Comparison of ENCODE assay signal across 9 cellular contexts in the genomic region with DNA sequence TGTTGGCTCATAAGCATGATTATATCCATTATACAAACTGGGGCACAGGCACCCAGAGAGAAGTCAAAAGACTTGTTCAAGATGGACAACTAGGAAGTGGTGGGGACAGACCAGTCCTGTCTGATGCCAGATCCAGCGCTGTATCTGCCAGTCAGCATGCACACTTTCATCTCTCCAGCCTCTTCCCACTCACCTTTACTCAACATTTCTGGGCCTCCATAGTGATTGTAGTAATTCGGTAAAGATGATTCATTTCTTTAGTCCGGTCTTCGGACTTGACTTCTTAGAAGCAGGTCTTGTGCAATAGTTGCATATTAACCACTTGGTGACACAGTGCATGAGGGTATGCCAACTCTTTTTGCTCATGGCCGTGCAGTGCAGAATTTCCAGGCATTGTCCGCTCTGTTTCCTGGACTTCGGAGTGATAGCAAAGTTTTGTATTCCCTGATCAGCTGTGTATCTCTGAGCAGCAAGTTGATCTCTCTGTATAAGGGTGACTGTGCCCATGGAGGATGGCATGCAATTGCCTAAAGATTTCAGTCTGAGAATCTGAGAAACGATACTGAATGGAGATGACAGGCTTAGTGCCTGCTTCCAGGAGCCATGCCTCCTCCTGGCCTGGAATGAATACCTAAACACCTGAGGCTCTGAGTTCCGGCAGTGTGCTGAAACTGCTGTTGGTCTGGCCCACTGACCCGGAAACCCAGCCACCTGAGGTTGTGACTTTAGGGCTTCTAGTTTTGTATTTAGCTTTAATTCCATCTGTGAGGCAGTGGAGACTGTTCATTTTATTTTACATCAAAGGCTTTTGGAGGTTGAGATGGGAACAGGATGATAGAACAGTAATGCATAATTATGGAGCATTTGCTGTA. TPM values are rescaled to one million over a fixed set of nuclear protein-coding genes. Genes with fewer than 3 reads are reported as not detected.
DNase-seq lines count a peak whose midpoint lies in the region; ATAC-seq, FAIRE-seq and TF ChIP-seq lines count a peak whose summit lies in the region.
"Had no signal": no experiment of that assay in that cellular context is flagged by ENCODE, and none has a peak within 500 bp of the region (broad histone marks: within the 10 kb centered on the region; RNA-seq: fewer than 3 reads in every experiment).

No MANE protein-coding gene starts in this region.

- H3K4me3 Mint-ChIP-seq in H9 = no peak overlapping the region
- H3K4me3 Mint-ChIP-seq in stimulated activated naive B cell treated with anti-CD40 and anti-IgM and Interleukin-4, amounts not matched to agents 10 μg/mL and 1 μg/mL and 100 μg/mL, for 72 hours = peak overlapping the region; percentile 34 to 67

- no peak overlapping the region for H3T11ph ChIP-seq in H9 (ENCODE audit: low read length)

- no peak overlapping the region for H2BK120ac ChIP-seq in H9 (ENCODE audit: low read depth, low read length, poor library complexity, severe bottlenecking)

- intact Hi-C loops in PC-9 (cut with micrococcal nuclease; ENCODE audit: unreplicated experiment) = loop anchor here (10.0 kb wide), 1 partner anchor 159 kb away; no protein-coding TSS in a partner anchor
- intact Hi-C loops in esophagus squamous epithelium (cut with DNase I) = no loop called here

- WGBS in H9 (ENCODE audit: extremely low coverage, insufficient read length, low lambda C conversion rate) = no CpG with 5 or more reads among the region's 10 CpGs
- 30 to 35% methylated on average over 9 to 10 of the region's 10 CpGs for WGBS in esophagus squamous epithelium, 2 donors

- no peak for FAIRE-seq in D721Med (lab: Jason Lieb, UNC)
- FAIRE-seq: islet of Langerhans had no signal

- H4K91ac ChIP-seq in H9 (ENCODE audit: insufficient read length, low read depth, low read length) = no peak overlapping the region

- no peaks in the 10 kb centered on the region for H3K9me2 ChIP-seq in PC-9 (ENCODE audit: insufficient read depth)

- H3K9me3 Mint-ChIP-seq in H9 = no peaks in the 10 kb centered on the region
- H3K9me3 Mint-ChIP-seq in stimulated activated naive B cell treated with anti-CD40 and anti-IgM and Interleukin-4, amounts not matched to agents 10 μg/mL and 1 μg/mL and 100 μg/mL, for 72 hours = no peaks in the 10 kb centered on the region

- POLR2A ChIA-PET in PC-9 (lab: Charles Lee; ENCODE audit: unreplicated experiment) = interaction anchor here (0.6 kb wide), 1 partner anchor 43 kb away, joined by 14 read pairs; no protein-coding TSS in a partner anchor

- no peak overlapping the region for H3K18ac ChIP-seq in H9 (ENCODE audit: insufficient read length, low read depth, low read length)

- in situ Hi-C loops in Caki2 (cut with HindIII; ENCODE audit: low pct_unique_long_range_greater_than_20kb, low sequenced_read_pairs) = no loop called here

- no peak overlapping the region for H4K8ac ChIP-seq in H9 (replicated peaks; ENCODE audit: insufficient read length, low read depth, low read length)

- H4K5ac ChIP-seq in H9 (ENCODE audit: insufficient read length, low read depth, low read length) = no peak overlapping the region

- peak overlapping the region; percentile 57 to 87 (median 72); a peak in 4 of 7 replicates for H3K27ac Mint-ChIP-seq in H9
- peak overlapping the region; percentile 94 for H3K27ac Mint-ChIP-seq in stimulated activated naive B cell treated with anti-CD40 and anti-IgM and Interleukin-4, amounts not matched to agents 10 μg/mL and 1 μg/mL and 100 μg/mL, for 72 hours

- H3K27me3 ChIP-seq in H9 (ENCODE audit: insufficient read depth, low read length) = no peaks in the 10 kb centered on the region
- no peaks in the 10 kb centered on the region for H3K27me3 ChIP-seq in PC-9 (ENCODE audit: insufficient read depth, low read depth)
- H3K27me3 ChIP-seq in esophagus squamous epithelium = no peaks in the 10 kb centered on the region

- H3K4me3 ChIP-seq in PC-9 (peak overlapping the region; percentile 45), esophagus squamous epithelium (no peak overlapping the region)

- H2BK12ac ChIP-seq in H9 (ENCODE audit: insufficient read length, low read depth, low read length) = no peak overlapping the region

- H4K20me1 ChIP-seq in H9 (ENCODE audit: control insufficient read depth, insufficient read depth, insufficient read length) (no peaks in the 10 kb centered on the region), PC-9 (ENCODE audit: insufficient read depth) (no peaks in the 10 kb centered on the region; the same call in 1 of the 2 replicates)

- H3K36me3 ChIP-seq in PC-9 (ENCODE audit: low read depth) = no peaks in the 10 kb centered on the region
- no peaks in the 10 kb centered on the region for H3K36me3 ChIP-seq in esophagus squamous epithelium

- H2BK5ac ChIP-seq in H9 (ENCODE audit: insufficient read length, low read length) = no peak overlapping the region

- H2AK5ac ChIP-seq in H9 (ENCODE audit: insufficient read length, low read length) = no peak overlapping the region

- peaks cover 64 to 73% of the 10 kb centered on the region in 2 experiments for H3K4me1 Mint-ChIP-seq in H9
- peaks cover 76 to 97% of the 10 kb centered on the region in 2 donors for H3K4me1 Mint-ChIP-seq in stimulated activated naive B cell treated with anti-CD40 and anti-IgM and Interleukin-4, amounts not matched to agents 10 μg/mL and 1 μg/mL and 100 μg/mL, for 72 hours

- peak; percentile 85 for DNase-seq in Caki2 (ENCODE audit: low read depth)
- DNase-seq in H9 = no peak
- DNase-seq in PC-9 = peak in 1 of 2 experiments; percentile 96
- no peak for DNase-seq in esophagus squamous epithelium (lab: John Stamatoyannopoulos, UW)
- DNase-seq in stimulated activated naive B cell treated with anti-CD40 and anti-IgM and Interleukin-4, amounts not matched to agents 10 μg/mL and 1 μg/mL and 100 μg/mL, for 72 hours = no peak
- no peak for DNase-seq in D721Med (ENCODE audit: insufficient read length, low spot score)
- no peak for DNase-seq in NCI-H774 (lab: John Stamatoyannopoulos, UW)
- no peak for DNase-seq in NCI-H748 (lab: John Stamatoyannopoulos, UW; ENCODE audit: unreplicated experiment)

- no peak overlapping the region for H3K14ac ChIP-seq in H9 (ENCODE audit: insufficient read depth, low read length)

- peak; percentile 6 to 7 for ATAC-seq in stimulated activated naive B cell treated with anti-CD40 and anti-IgM and Interleukin-4, amounts not matched to agents 10 μg/mL and 1 μg/mL and 100 μg/mL, for 72 hours (replicated peaks)

- H3K36me3 Mint-ChIP-seq in H9 (ENCODE audit: insufficient read depth in 1 of 3, low read depth in 3 of 3) = no peaks in the 10 kb centered on the region; a peak in 2 of 7 replicates
- peaks cover 15 to 25% of the 10 kb centered on the region in 2 donors for H3K36me3 Mint-ChIP-seq in stimulated activated naive B cell treated with anti-CD40 and anti-IgM and Interleukin-4, amounts not matched to agents 10 μg/mL and 1 μg/mL and 100 μg/mL, for 72 hours

- no peaks in the 10 kb centered on the region; the same call in none of the 2 replicates for H3K27me3 Mint-ChIP-seq in H9 (ENCODE audit: low read depth)
- no peaks in the 10 kb centered on the region for H3K27me3 Mint-ChIP-seq in stimulated activated naive B cell treated with anti-CD40 and anti-IgM and Interleukin-4, amounts not matched to agents 10 μg/mL and 1 μg/mL and 100 μg/mL, for 72 hours

- TF ChIP-seq CTCF in H9 (conservative IDR thresholded peaks at IDR 0.05) = no peak
- no peak for TF ChIP-seq CTCF in PC-9 (conservative IDR thresholded peaks at IDR 0.05)
- TF ChIP-seq CTCF in esophagus squamous epithelium (IDR thresholded peaks at IDR 0.05) = no peak
- TF ChIP-seq CTCF in D721Med (IDR thresholded peaks at IDR 0.05; ENCODE audit: insufficient read depth, missing control alignments) = no peak

- H3K79me2 ChIP-seq in H9 (ENCODE audit: insufficient read depth, low read length) = peaks cover 14% of the 10 kb centered on the region; the same call in 1 of the 2 replicates
- H3K79me2 ChIP-seq in PC-9 (ENCODE audit: low read depth) = peaks cover 67% of the 10 kb centered on the region

- H2AFZ ChIP-seq in H9 (ENCODE audit: low read length) = no peak overlapping the region
- H2AFZ ChIP-seq in PC-9 = no peak overlapping the region

- no peak overlapping the region for H2BK20ac ChIP-seq in H9 (ENCODE audit: low read depth, low read length, poor library complexity, severe bottlenecking)

- H3K23me2 ChIP-seq in H9 (ENCODE audit: insufficient read length, low read depth, low read length, poor library complexity, severe bottlenecking) = no peaks in the 10 kb centered on the region

- no peak overlapping the region for H3K9ac ChIP-seq in H9 (ENCODE audit: extremely low read depth, insufficient read length, low read length)

- H3K9me3 ChIP-seq in H9 (ENCODE audit: control insufficient read depth, low read depth, low read length) = no peaks in the 10 kb centered on the region
- no peaks in the 10 kb centered on the region for H3K9me3 ChIP-seq in PC-9 (ENCODE audit: insufficient read depth, low read depth)
- no peaks in the 10 kb centered on the region for H3K9me3 ChIP-seq in esophagus squamous epithelium

- no peak overlapping the region for H3K4ac ChIP-seq in H9 (ENCODE audit: low read depth, low read length)

- H3K79me1 ChIP-seq in H9 (ENCODE audit: insufficient read depth, low read depth, low read length, poor library complexity, severe bottlenecking) = no peaks in the 10 kb centered on the region

- BruUV-seq in PC-9 (replicated peaks; lab: Mats Ljungman, UMichigan) = no TSS peak

- H3K56ac ChIP-seq in H9 (ENCODE audit: insufficient read length, low read depth, low read length) = no peak overlapping the region

- H3K4me2 ChIP-seq in H9 (ENCODE audit: insufficient read depth, insufficient read length, low read length) (no peak overlapping the region), PC-9 (peak overlapping the region; percentile 87)

- TF ChIP-seq POLR2A in esophagus squamous epithelium (IDR thresholded peaks at IDR 0.05) = no peak

- H3K27ac ChIP-seq in H9 (ENCODE audit: insufficient read length, low read depth, low read length) (no peak overlapping the region), PC-9 (peak overlapping the region; percentile 98), esophagus squamous epithelium (peak overlapping the region; percentile 67 to 90 (median 75))

- no peak overlapping the region for H2BK15ac ChIP-seq in H9 (ENCODE audit: low read depth, low read length)

- H3F3A ChIP-seq in PC-9 (ENCODE audit: insufficient read depth, low read depth) = peaks cover 36% of the 10 kb centered on the region

- CTCF ChIA-PET in PC-9 (lab: Charles Lee) = interaction anchor here (1.0 kb wide), 1 partner anchor 15 kb away, joined by 3 read pairs; no protein-coding TSS in a partner anchor

- H3K4me1 ChIP-seq in H9 (ENCODE audit: insufficient read depth, low read length) (peaks cover 24% of the 10 kb centered on the region), PC-9 (replicated peaks; ENCODE audit: insufficient read depth) (peaks cover 58% of the 10 kb centered on the region), esophagus squamous epithelium (peaks cover 38 to 77% (median 47%) of the 10 kb centered on the region in 3 donors)

- no peak overlapping the region for H3K23ac ChIP-seq in H9 (ENCODE audit: insufficient read length, low read depth, low read length)

RNA-seq across cellular contexts. Expression of a gene that starts 39.0 kb away (rescaled TPM):
- 36.3 and 44.6 TPM in 2 replicates for total RNA-seq in Caki2 (2014; rRNA removed; shearing (Covaris generic); ENCODE audit: low replicate concordance)
- total RNA-seq in H9 (2021) = 56.1 and 57.6 TPM in 2 replicates
- total RNA-seq in PC-9 (2021) = 104 and 121 TPM in 2 replicates
- total RNA-seq in esophagus squamous epithelium = 10 to 100 TPM; 25.8 to 36.2 (median 31.0) TPM

Comparison
In these comparisons a context has a peak if more than half of its experiments do, and no peak if none do; other contexts are left out.
1. H3K4me3 Mint-ChIP-seq: peak in stimulated activated naive B cell treated with anti-CD40 and anti-IgM and Interleukin-4, amounts not matched to agents 10 μg/mL and 1 μg/mL and 100 μg/mL, for 72 hours (2 of 2); none in H9 (0 of 2).